22 cellular contexts compared by ENCODE assay signal in genomic region chr16:52229471-52229870, GRCh38.
"Had no signal": no experiment of that assay in that cellular context is flagged by ENCODE, and none has a peak within 500 bp of the region (broad histone marks: within the 10 kb centered on the region; RNA-seq: fewer than 3 reads in every experiment).

No MANE protein-coding gene starts in this region.

- H3K27ac ChIP-seq: colonic mucosa, coronary artery, dorsolateral prefrontal cortex, epithelial cell of prostate, esophagus muscularis mucosa, esophagus squamous epithelium, foreskin keratinocyte, gastrocnemius medialis, gastroesophageal sphincter, heart left ventricle had no signal

- H3K9me3 ChIP-seq: colonic mucosa, esophagus squamous epithelium, gastrocnemius medialis had no signal

- H3K27ac Mint-ChIP-seq: dendritic cell treated with granulocyte-macrophage colony-stimulating factor and Interleukin-4, amounts not matched to agents 40 ng/mL and 50 ng/mL, for 4 days; effector memory CD8-positive, alpha-beta T cell had no signal

- DNase-seq: colonic mucosa; cortex of kidney; dermis blood vessel endothelial cell; dorsolateral prefrontal cortex; effector CD4-positive, alpha-beta T cell; effector CD8-positive, alpha-beta T cell; effector memory CD4-positive, alpha-beta T cell; effector memory CD8-positive, alpha-beta T cell; erythroblast; esophagus squamous epithelium; foreskin fibroblast; foreskin keratinocyte; foreskin melanocyte; gastrocnemius medialis; glutamatergic neuron; head of caudate nucleus; heart left ventricle had no signal

- H3K4me3 Mint-ChIP-seq: dendritic cell treated with granulocyte-macrophage colony-stimulating factor and Interleukin-4, amounts not matched to agents 40 ng/mL and 50 ng/mL, for 4 days; effector memory CD8-positive, alpha-beta T cell had no signal

- H3K36me3 ChIP-seq: colonic mucosa, esophagus muscularis mucosa, esophagus squamous epithelium, gastrocnemius medialis, gastroesophageal sphincter, heart left ventricle had no signal

- H3K27me3 Mint-ChIP-seq: dendritic cell treated with granulocyte-macrophage colony-stimulating factor and Interleukin-4, amounts not matched to agents 40 ng/mL and 50 ng/mL, for 4 days; effector memory CD8-positive, alpha-beta T cell had no signal

- H3K4me3 ChIP-seq: colonic mucosa, coronary artery, dorsolateral prefrontal cortex, esophagus muscularis mucosa, esophagus squamous epithelium, gastrocnemius medialis, gastroesophageal sphincter, heart left ventricle had no signal

- H3K27me3 ChIP-seq: colonic mucosa, dorsolateral prefrontal cortex, esophagus muscularis mucosa, esophagus squamous epithelium, foreskin keratinocyte, gastrocnemius medialis, gastroesophageal sphincter, heart left ventricle had no signal

- H3K9me3 Mint-ChIP-seq: dendritic cell treated with granulocyte-macrophage colony-stimulating factor and Interleukin-4, amounts not matched to agents 40 ng/mL and 50 ng/mL, for 4 days had no signal

- H3K4me1 ChIP-seq: colonic mucosa, esophagus muscularis mucosa, esophagus squamous epithelium, foreskin keratinocyte, gastrocnemius medialis, gastroesophageal sphincter, heart left ventricle had no signal
